23 cellular contexts compared by ENCODE assay signal in the genomic region with DNA sequence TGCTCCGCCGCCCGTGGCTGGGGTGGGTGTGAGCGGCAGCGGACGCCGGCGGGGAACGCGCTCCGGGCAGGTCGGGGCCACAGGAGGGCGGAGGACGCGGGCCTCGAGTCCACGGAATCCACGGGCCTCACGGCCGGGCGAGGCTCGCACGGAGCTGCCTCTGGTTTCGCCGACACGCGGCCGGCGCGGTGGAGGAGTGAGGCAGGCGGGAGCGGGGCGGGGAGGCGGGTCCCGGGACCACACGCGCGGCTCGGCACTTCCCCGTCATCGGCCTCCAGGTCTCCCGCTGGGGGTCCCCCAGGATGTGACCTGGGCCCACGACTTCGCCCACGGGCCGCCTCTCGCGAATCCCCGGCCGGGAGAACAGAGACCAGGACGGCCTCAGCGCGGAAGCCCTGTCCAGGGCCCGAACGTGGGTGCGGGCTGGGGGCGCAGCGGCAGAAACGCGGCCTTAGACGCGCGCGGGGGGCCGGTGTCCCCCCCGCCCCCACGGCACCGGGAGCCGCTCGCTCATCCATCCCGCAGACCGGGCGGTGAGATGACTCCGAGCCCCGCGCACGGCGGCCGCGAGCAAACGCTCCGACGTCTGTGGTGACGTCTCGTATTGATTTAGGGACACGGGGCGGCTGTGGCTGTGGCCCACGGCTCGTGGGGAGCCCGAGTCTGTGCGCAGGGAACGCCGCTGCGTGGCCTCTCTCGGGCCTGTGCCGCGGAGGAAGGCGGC. TPM values are rescaled to one million over a fixed set of nuclear protein-coding genes. Genes with fewer than 3 reads are reported as not detected.
DNase-seq lines count a peak whose midpoint lies in the region; ATAC-seq and TF ChIP-seq lines count a peak whose summit lies in the region.
"Had no signal": no experiment of that assay in that cellular context is flagged by ENCODE, and none has a peak within 500 bp of the region (broad histone marks: within the 10 kb centered on the region; RNA-seq: fewer than 3 reads in every experiment).

No MANE protein-coding gene starts in this region.

- H3K27me3 ChIP-seq in H7 (ENCODE audit: control insufficient read depth, insufficient read depth, low read length): peaks cover 72% of the 10 kb centered on the region
- H3K27me3 ChIP-seq in ascending aorta: peaks cover 35% of the 10 kb centered on the region
- H3K27me3 ChIP-seq in spleen (replicated peaks in 1 of 7): peaks cover 14 to 86% (median 73%) of the 10 kb centered on the region in 7 donors
- H3K27me3 ChIP-seq: SJCRH30 had no signal

- no peak for TF ChIP-seq POLR2A in spleen (IDR thresholded peaks at IDR 0.05)

- H3K36me3 ChIP-seq in H7 (replicated peaks; ENCODE audit: control insufficient read depth, insufficient read depth, low read length) (no peaks in the 10 kb centered on the region), ascending aorta (peaks cover 20 to 22% of the 10 kb centered on the region in 2 donors), spleen (peaks cover 0 to 24% (median 18%) of the 10 kb centered on the region in 6 donors)
- H3K36me3 ChIP-seq: MG63, SJCRH30 had no signal

- WGBS in spleen, 5 donors: 5 to 10% (median 6%) methylated on average over 35 to 98 of the region's 98 CpGs

- H3K9me3 ChIP-seq in ascending aorta (peaks cover 0 to 5% of the 10 kb centered on the region in 2 donors), iPS-18c (ENCODE audit: control insufficient read depth, insufficient read depth, low read length) (peaks cover 13% of the 10 kb centered on the region), spleen (peaks cover 0 to 29% (median 0%) of the 10 kb centered on the region in 8 donors)
- H3K9me3 ChIP-seq: MG63, SJCRH30 had no signal

- peaks cover 14 to 23% (median 19%) of the 10 kb centered on the region in 3 donors for H3K36me3 Mint-ChIP-seq in naive thymus-derived CD8-positive, alpha-beta T cell
- H3K36me3 Mint-ChIP-seq: WTC11 had no signal

- no peak overlapping the region for H3K27ac Mint-ChIP-seq in naive thymus-derived CD8-positive, alpha-beta T cell
- H3K27ac Mint-ChIP-seq: activated CD8-positive, alpha-beta T cell treated with anti-CD3 and anti-CD28 coated beads for 36 hours; activated naive CD4-positive, alpha-beta T cell treated with anti-CD3 and anti-CD28 coated beads for 36 hours; activated T-cell treated with anti-CD3 and anti-CD28 coated beads, Interleukin-2, amount 50 U/mL, for 24 hours; mesothelial cell of epicardium; stimulated activated effector memory CD8-positive, alpha-beta T cell treated with anti-CD3 and anti-CD28 coated beads, Interleukin-12 subunit alpha, Interleukin-12 subunit beta, amount 100 ng/mL, for 72 hours; WTC11 had no signal

- peaks cover 0 to 30% (median 4%) of the 10 kb centered on the region in 5 donors for H3K27me3 Mint-ChIP-seq in naive thymus-derived CD8-positive, alpha-beta T cell

- no peak for TF ChIP-seq CTCF in ascending aorta (IDR thresholded peaks at IDR 0.05)
- no peak for TF ChIP-seq CTCF in spleen (IDR thresholded peaks at IDR 0.05 in 8 of 11, conservative IDR thresholded peaks at IDR 0.05 in 3 of 11)

- H3K4me3 Mint-ChIP-seq in naive thymus-derived CD8-positive, alpha-beta T cell: peak overlapping the region in 1 of 10 donors; percentile 30
- H3K4me3 Mint-ChIP-seq: activated CD8-positive, alpha-beta T cell treated with anti-CD3 and anti-CD28 coated beads for 36 hours; activated naive CD4-positive, alpha-beta T cell treated with anti-CD3 and anti-CD28 coated beads for 36 hours; activated T-cell treated with anti-CD3 and anti-CD28 coated beads, Interleukin-2, amount 50 U/mL, for 24 hours; neural crest cell; stimulated activated effector memory CD8-positive, alpha-beta T cell treated with anti-CD3 and anti-CD28 coated beads, Interleukin-12 subunit alpha, Interleukin-12 subunit beta, amount 100 ng/mL, for 72 hours had no signal

- DNase-seq in H7: peak; percentile 85
- DNase-seq in ascending aorta (ENCODE audit: low spot score in 2 of 2): no peak
- DNase-seq in spleen: no peak
- DNase-seq in HPDE6-E6E7 (ENCODE audit: extremely low spot score): no peak
- DNase-seq in naive thymus-derived CD8-positive, alpha-beta T cell: no peak
- DNase-seq: activated CD8-positive, alpha-beta T cell treated with anti-CD3 and anti-CD28 coated beads for 36 hours; activated naive CD4-positive, alpha-beta T cell treated with anti-CD3 and anti-CD28 coated beads for 36 hours; activated T-cell treated with anti-CD3 and anti-CD28 coated beads, Interleukin-2, amount 50 U/mL, for 24 hours; COR-L47; GOT3; kidney glomerular epithelial cell; MG63; NCI-H1436 treated with DMSO at 0.1 percent for 48 hours; NCI-H774; SJCRH30; trophoblast cell had no signal

- POLR2A ChIA-PET in naive thymus-derived CD8-positive, alpha-beta T cell (lab: Charles Lee): no interaction called here

- peaks cover 0 to 4% (median under 1%) of the 10 kb centered on the region in 4 donors for H3K4me1 Mint-ChIP-seq in naive thymus-derived CD8-positive, alpha-beta T cell
- H3K4me1 Mint-ChIP-seq: mesothelial cell of epicardium; stimulated activated effector memory CD8-positive, alpha-beta T cell treated with anti-CD3 and anti-CD28 coated beads, Interleukin-12 subunit alpha, Interleukin-12 subunit beta, amount 100 ng/mL, for 72 hours had no signal

- intact Hi-C loops in ascending aorta (cut with DNase I) (no loop called here), spleen (cut with DNase I; ENCODE audit: low total_unique reads) (no loop called here)

- peaks cover 0 to 8% (median 0%) of the 10 kb centered on the region in 9 donors for H3K9me3 Mint-ChIP-seq in naive thymus-derived CD8-positive, alpha-beta T cell
- H3K9me3 Mint-ChIP-seq: activated CD8-positive, alpha-beta T cell treated with anti-CD3 and anti-CD28 coated beads for 36 hours; activated naive CD4-positive, alpha-beta T cell treated with anti-CD3 and anti-CD28 coated beads for 36 hours; activated T-cell treated with anti-CD3 and anti-CD28 coated beads, Interleukin-2, amount 50 U/mL, for 24 hours; mesothelial cell of epicardium; neural crest cell; stimulated activated effector memory CD8-positive, alpha-beta T cell treated with anti-CD3 and anti-CD28 coated beads, Interleukin-12 subunit alpha, Interleukin-12 subunit beta, amount 100 ng/mL, for 72 hours; WTC11 had no signal

- peaks cover 6 to 11% of the 10 kb centered on the region in 2 donors for H3K4me1 ChIP-seq in ascending aorta
- H3K4me1 ChIP-seq in spleen: peaks cover 17 to 54% (median 38%) of the 10 kb centered on the region in 6 donors
- H3K4me1 ChIP-seq: SJCRH30 had no signal

- no peak for ATAC-seq in HG03342 (IDR thresholded peaks at IDR 0.05; ENCODE audit: unreplicated experiment)
- no peak for ATAC-seq in naive thymus-derived CD8-positive, alpha-beta T cell
- ATAC-seq: activated CD8-positive, alpha-beta T cell treated with anti-CD3 and anti-CD28 coated beads for 36 hours; stimulated activated effector memory CD8-positive, alpha-beta T cell treated with anti-CD3 and anti-CD28 coated beads, Interleukin-12 subunit alpha, Interleukin-12 subunit beta, amount 100 ng/mL, for 72 hours had no signal

- H3K4me3 ChIP-seq in H7 (ENCODE audit: insufficient read depth, low read depth, low read length) (peak overlapping the region; percentile 20), ascending aorta (peak overlapping the region; percentile 30 to 38), iPS-18c (ENCODE audit: insufficient read depth, low read depth, low read length) (peak overlapping the region; percentile 15; the same call in 1 of the 2 replicates), spleen (peak overlapping the region in 7 of 8 donors; percentile 1 to 51 (median 14))
- H3K4me3 ChIP-seq: MG63, SJCRH30 had no signal

- H3K27ac ChIP-seq in ascending aorta (no peak overlapping the region), spleen (no peak overlapping the region)
- H3K27ac ChIP-seq: SJCRH30 had no signal

RNA-seq across cellular contexts. Expression of a gene that starts 0.7 kb away (rescaled TPM):
- total RNA-seq in H7 (2014; rRNA removed; shearing (Covaris generic)): 0.26 and 0.38 TPM in 2 replicates
- total RNA-seq in ascending aorta (not detected), spleen (not detected)
- under 1 TPM in 2 of 3 donors, not detected in 1; 0.03 to 0.08 TPM for polyA plus RNA-seq in spleen
- not detected for total RNA-seq in naive thymus-derived CD8-positive, alpha-beta T cell
- polyA plus RNA-seq in naive thymus-derived CD8-positive, alpha-beta T cell: under 1 TPM in 1 of 3 donors, not detected in 2; 0.66 TPM
- total RNA-seq: activated CD8-positive, alpha-beta T cell treated with anti-CD3 and anti-CD28 coated beads for 36 hours; activated naive CD4-positive, alpha-beta T cell treated with anti-CD3 and anti-CD28 coated beads for 36 hours; chondrocyte; mesothelial cell of epicardium; neural crest cell; SJCRH30 had no signal
